ENCODE assay signal across 29 cellular contexts in genomic region chr11:4194889-4195288, GRCh38.
"Had no signal": no experiment of that assay in that cellular context is flagged by ENCODE, and none has a peak within 500 bp of the region (broad histone marks: within the 10 kb centered on the region; RNA-seq: fewer than 3 reads in every experiment).

No MANE protein-coding gene starts in this region.

- H3K27ac Mint-ChIP-seq: naive thymus-derived CD8-positive, alpha-beta T cell; nephron; stimulated activated naive B cell treated with anti-CD40 and anti-IgM and Interleukin-4, amounts not matched to agents 10 μg/mL and 1 μg/mL and 100 μg/mL, for 72 hours had no signal

- H3K4me1 ChIP-seq: left lung, lower lobe of right lung, pancreas, prostate gland, testis, thyroid gland, transverse colon, upper lobe of left lung, vagina had no signal

- H3K9me3 Mint-ChIP-seq: stimulated activated naive B cell treated with anti-CD40 and anti-IgM and Interleukin-4, amounts not matched to agents 10 μg/mL and 1 μg/mL and 100 μg/mL, for 72 hours had no signal

- H3K27me3 ChIP-seq: left lung, pancreas, stomach, testis, thyroid gland, transverse colon, upper lobe of left lung, vagina had no signal

- H3K4me3 Mint-ChIP-seq: naive thymus-derived CD8-positive, alpha-beta T cell; nephron; neural crest cell; stimulated activated naive B cell treated with anti-CD40 and anti-IgM and Interleukin-4, amounts not matched to agents 10 μg/mL and 1 μg/mL and 100 μg/mL, for 72 hours had no signal

- H3K4me1 Mint-ChIP-seq: naive thymus-derived CD8-positive, alpha-beta T cell; nephron; neural crest cell; stimulated activated naive B cell treated with anti-CD40 and anti-IgM and Interleukin-4, amounts not matched to agents 10 μg/mL and 1 μg/mL and 100 μg/mL, for 72 hours had no signal

- H3K27ac ChIP-seq: left lung, lower lobe of right lung, pancreas, prostate gland, skin epidermis, testis, thyroid gland, transverse colon, upper lobe of left lung, vagina had no signal

- DNase-seq: kidney; left colon; left lung; lower lobe of right lung; mammary epithelial cell; mesenchymal stem cell; naive thymus-derived CD8-positive, alpha-beta T cell; nucleus accumbens; pancreas; posterior cingulate gyrus; retina; right cardiac atrium; stimulated activated CD4-positive, alpha-beta T cell treated with anti-CD3 and anti-CD28 coated beads, Interleukin-12 subunit alpha, Interleukin-12 subunit beta, amount 100 ng/mL, for 4 hours; stimulated activated CD4-positive, alpha-beta T cell treated with anti-CD3 and anti-CD28 coated beads, Interleukin-15, amount 100 ng/mL, for 24 hours; stimulated activated CD4-positive, alpha-beta T cell treated with anti-CD3 and anti-CD28 coated beads, Interleukin-2, amount 100 ng/mL, for 24 hours; stimulated activated CD4-positive, alpha-beta T cell treated with anti-CD3 and anti-CD28 coated beads, Interleukin-4, amount 100 ng/mL, for 1 hour; stimulated activated naive B cell treated with anti-CD40 and anti-IgM and Interleukin-4, amounts not matched to agents 10 μg/mL and 1 μg/mL and 100 μg/mL, for 72 hours; stimulated activated naive CD8-positive, alpha-beta T cell treated with anti-CD3 and anti-CD28 coated beads, Interleukin-15, Interleukin-2, amounts not matched to agents 100 U/mL and 50 U/mL, for 24 hours; stomach; testis; thyroid gland; transverse colon; upper lobe of left lung had no signal

- H3K4me3 ChIP-seq: left lung, lower lobe of right lung, pancreas, prostate gland, skin epidermis, stomach, testis, thyroid gland, transverse colon, upper lobe of left lung, vagina had no signal

- H3K36me3 Mint-ChIP-seq: stimulated activated naive B cell treated with anti-CD40 and anti-IgM and Interleukin-4, amounts not matched to agents 10 μg/mL and 1 μg/mL and 100 μg/mL, for 72 hours had no signal

- ATAC-seq: left colon; left lung; lower lobe of right lung; naive thymus-derived CD8-positive, alpha-beta T cell; pancreas; right cardiac atrium; sciatic nerve; stimulated activated naive B cell treated with anti-CD40 and anti-IgM and Interleukin-4, amounts not matched to agents 10 μg/mL and 1 μg/mL and 100 μg/mL, for 72 hours; stimulated activated naive CD8-positive, alpha-beta T cell treated with anti-CD3 and anti-CD28 coated beads, Interleukin-15, Interleukin-2, amounts not matched to agents 100 U/mL and 50 U/mL, for 24 hours had no signal

- H3K36me3 ChIP-seq: left lung, lower lobe of right lung, pancreas, prostate gland, stomach, thyroid gland, transverse colon, upper lobe of left lung, vagina had no signal
